In the genomic region with DNA sequence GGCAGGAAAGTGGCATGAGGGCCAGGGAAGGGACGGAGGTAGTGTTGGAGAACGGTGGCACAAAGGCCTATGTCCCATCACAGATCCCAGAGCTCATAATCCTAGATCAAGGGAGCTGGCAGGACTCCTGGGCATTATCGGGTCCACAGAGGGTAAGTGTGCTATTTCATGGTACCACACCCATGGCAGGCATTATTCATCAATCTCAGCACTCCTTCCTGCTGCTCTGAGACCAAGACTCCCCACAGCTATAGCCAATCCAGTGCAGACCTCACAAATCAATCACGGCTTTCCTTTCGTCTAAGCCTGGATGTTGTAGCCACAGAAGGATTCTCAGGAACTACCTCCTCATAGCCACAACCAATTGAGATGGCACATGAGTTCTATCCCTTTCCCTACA, we compare ENCODE assay signal across 28 cellular contexts.
DNase-seq lines count a peak whose midpoint lies in the region; ATAC-seq lines count a peak whose summit lies in the region.
"Had no signal": no experiment of that assay in that cellular context is flagged by ENCODE, and none has a peak within 500 bp of the region (broad histone marks: within the 10 kb centered on the region; RNA-seq: fewer than 3 reads in every experiment).

No MANE protein-coding gene starts in this region.

- peak overlapping the region; percentile 44 for H3K27ac Mint-ChIP-seq in activated T-cell treated with anti-CD3 and anti-CD28 coated beads, Interleukin-2, amount 50 U/mL, for 72 hours
- peak overlapping the region; percentile 83 for H3K27ac Mint-ChIP-seq in activated T-helper 17 cell treated with anti-CD3 and anti-CD28 coated beads, Interleukin-2, amount 50 U/mL, for 72 hours
- H3K27ac Mint-ChIP-seq: CD8-positive, alpha-beta T cell had no signal

- H3K4me3 Mint-ChIP-seq in activated T-cell treated with anti-CD3 and anti-CD28 coated beads, Interleukin-2, amount 50 U/mL, for 72 hours, result no peak overlapping the region
- H3K4me3 Mint-ChIP-seq in activated T-helper 17 cell treated with anti-CD3 and anti-CD28 coated beads, Interleukin-2, amount 50 U/mL, for 72 hours, result no peak overlapping the region
- H3K4me3 Mint-ChIP-seq: CD8-positive, alpha-beta T cell; effector memory CD8-positive, alpha-beta T cell had no signal

- no peak for ATAC-seq in activated T-cell treated with anti-CD3 and anti-CD28 coated beads, Interleukin-2, amount 50 U/mL, for 72 hours (replicated peaks in 1 of 2)
- no peak for ATAC-seq in activated T-helper 17 cell treated with anti-CD3 and anti-CD28 coated beads, Interleukin-2, amount 50 U/mL, for 72 hours (replicated peaks)
- ATAC-seq in left colon, result peak; percentile 72
- ATAC-seq: A549; CD8-positive, alpha-beta T cell; effector memory CD8-positive, alpha-beta T cell; left cardiac atrium; Right ventricle myocardium inferior had no signal

- peak overlapping the region; percentile 49 for H3K27ac ChIP-seq in substantia nigra (ENCODE audit: low read depth, low read length, poor library complexity, severe bottlenecking)
- H3K27ac ChIP-seq: A549, breast epithelium, colonic mucosa, PC-9, tibial nerve had no signal

- peaks cover 11 to 15% of the 10 kb centered on the region in 2 donors for H3K36me3 Mint-ChIP-seq in activated T-cell treated with anti-CD3 and anti-CD28 coated beads, Interleukin-2, amount 50 U/mL, for 72 hours (ENCODE audit: insufficient read depth in 2 of 2)
- H3K36me3 Mint-ChIP-seq in activated T-helper 17 cell treated with anti-CD3 and anti-CD28 coated beads, Interleukin-2, amount 50 U/mL, for 72 hours (ENCODE audit: low read depth), result peaks cover 92% of the 10 kb centered on the region

- no peaks in the 10 kb centered on the region for H3K27me3 Mint-ChIP-seq in activated T-cell treated with anti-CD3 and anti-CD28 coated beads, Interleukin-2, amount 50 U/mL, for 72 hours (ENCODE audit: low read depth)
- no peaks in the 10 kb centered on the region for H3K27me3 Mint-ChIP-seq in activated T-helper 17 cell treated with anti-CD3 and anti-CD28 coated beads, Interleukin-2, amount 50 U/mL, for 72 hours
- H3K27me3 Mint-ChIP-seq: effector memory CD8-positive, alpha-beta T cell had no signal

- no peak for DNase-seq in activated T-cell treated with anti-CD3 and anti-CD28 coated beads, Interleukin-2, amount 50 U/mL, for 72 hours
- DNase-seq in activated T-cell treated with anti-CD3 and anti-CD28 coated beads for 4 hours (no peak), left colon (no peak), substantia nigra (lab: John Stamatoyannopoulos, UW) (no peak), DMS153 treated with DMSO at 0.1 percent for 48 hours (lab: John Stamatoyannopoulos, UW; ENCODE audit: unreplicated experiment) (no peak), ecto neural progenitor cell (ENCODE audit: low spot score) (no peak), NCI-H2107 treated with DMSO at 0.1 percent for 48 hours (lab: John Stamatoyannopoulos, UW; ENCODE audit: unreplicated experiment) (no peak)
- DNase-seq: activated CD4-positive, alpha-beta T cell treated with anti-CD3 and anti-CD28 coated beads for 48 hours; AML-193; amniotic stem cell; CD8-positive, alpha-beta T cell; colonic mucosa; DMS 273 treated with DMSO at 0.1 percent for 48 hours; effector memory CD8-positive, alpha-beta T cell; foreskin fibroblast; left cardiac atrium; mesenchymal stem cell; NCI-H1092; NCI-H187 treated with DMSO at 0.1 percent for 48 hours; NCI-H524 treated with DMSO at 0.1 percent for 48 hours; NK-92 treated with Interleukin-12 subunit alpha and Interleukin-12 subunit beta, amount 100 ng/mL, for 24 hours; occipital lobe; PC-9 had no signal

- no peaks in the 10 kb centered on the region for H3K9me3 Mint-ChIP-seq in activated T-cell treated with anti-CD3 and anti-CD28 coated beads, Interleukin-2, amount 50 U/mL, for 72 hours
- H3K9me3 Mint-ChIP-seq in activated T-helper 17 cell treated with anti-CD3 and anti-CD28 coated beads, Interleukin-2, amount 50 U/mL, for 72 hours, result no peaks in the 10 kb centered on the region
- H3K9me3 Mint-ChIP-seq: CD8-positive, alpha-beta T cell; effector memory CD8-positive, alpha-beta T cell had no signal

- intact Hi-C loops in left colon (cut with DNase I, micrococcal nuclease), result no loop called here

- H3K4me1 Mint-ChIP-seq in activated T-cell treated with anti-CD3 and anti-CD28 coated beads, Interleukin-2, amount 50 U/mL, for 72 hours (ENCODE audit: low read depth), result no peaks in the 10 kb centered on the region
- peaks cover 9% of the 10 kb centered on the region for H3K4me1 Mint-ChIP-seq in activated T-helper 17 cell treated with anti-CD3 and anti-CD28 coated beads, Interleukin-2, amount 50 U/mL, for 72 hours
